In genomic region chr13:30132623-30133553, GRCh38 we compare ENCODE assay signal across 9 cellular contexts.
A peak's percentile ranks its signal among the peaks of the same experiment; 100 is the strongest.
DNase-seq lines count a peak whose midpoint lies in the region; ATAC-seq and TF ChIP-seq lines count a peak whose summit lies in the region.
"Had no signal": no experiment of that assay in that cellular context is flagged by ENCODE, and none has a peak within 500 bp of the region (broad histone marks: within the 10 kb centered on the region; RNA-seq: fewer than 3 reads in every experiment).

No MANE protein-coding gene starts in this region.

- peak overlapping the region; percentile 16 for H2BK15ac ChIP-seq in neuronal stem cell (ENCODE audit: low read length)

- H3K4me3 ChIP-seq in Loucy (ENCODE audit: low read length, poor library complexity, severe bottlenecking) (no peak overlapping the region), fibroblast of the aortic adventitia (ENCODE audit: low read depth, low read length) (no peak overlapping the region), neuronal stem cell (ENCODE audit: low read length in 2 of 2) (no peak overlapping the region)

- no peak overlapping the region for H3K4ac ChIP-seq in neuronal stem cell (ENCODE audit: low read length)

- peaks cover 4% of the 10 kb centered on the region for H3K4me1 Mint-ChIP-seq in activated T-helper 17 cell treated with anti-CD3 and anti-CD28 coated beads, Interleukin-2, amount 50 U/mL, for 72 hours

- no peaks in the 10 kb centered on the region for H3K36me3 Mint-ChIP-seq in activated T-helper 17 cell treated with anti-CD3 and anti-CD28 coated beads, Interleukin-2, amount 50 U/mL, for 72 hours (ENCODE audit: low read depth)

- no peaks in the 10 kb centered on the region for H3K36me3 ChIP-seq in Loucy (ENCODE audit: insufficient read depth, low read length)
- H3K36me3 ChIP-seq in neuronal stem cell (replicated peaks in 1 of 2; ENCODE audit: control insufficient read depth in 2 of 2, insufficient read depth in 2 of 2, low read length in 2 of 2), result no peaks in the 10 kb centered on the region

- H3K4me1 ChIP-seq in Loucy (ENCODE audit: insufficient read depth, low read length, poor library complexity, severe bottlenecking) (peaks cover 16% of the 10 kb centered on the region), neuronal stem cell (ENCODE audit: control insufficient read depth in 2 of 2, insufficient read depth in 1 of 2, low read depth in 1 of 2, low read length in 2 of 2) (peaks cover 4 to 5% of the 10 kb centered on the region in 2 donors)

- H4K8ac ChIP-seq in neuronal stem cell (ENCODE audit: low read depth, low read length), result no peak overlapping the region

- peak overlapping the region; percentile 14 for H3K23ac ChIP-seq in neuronal stem cell (ENCODE audit: low read depth, low read length, poor library complexity)

- H3K79me2 ChIP-seq in Loucy (ENCODE audit: insufficient read depth, low read length), result no peaks in the 10 kb centered on the region

- no CpG with 5 or more reads among the region's 39 CpGs for WGBS in neuronal stem cell (ENCODE audit: extremely low coverage in 2 of 2, insufficient read length in 2 of 2, insufficient replicate concordance in 1 of 2), 2 donors

- H2AFZ ChIP-seq in Loucy (ENCODE audit: low read length) (peak overlapping the region; percentile 61; the same call in 1 of the 2 replicates), neuronal stem cell (ENCODE audit: low read length) (peak overlapping the region; percentile 88)

- no peaks in the 10 kb centered on the region for H3K79me1 ChIP-seq in neuronal stem cell (ENCODE audit: low read depth, low read length)

- H2BK120ac ChIP-seq in neuronal stem cell (ENCODE audit: low read depth, low read length), result no peak overlapping the region

- peak overlapping the region; percentile 88 for H3K18ac ChIP-seq in neuronal stem cell (ENCODE audit: low read length)

- H3K9ac ChIP-seq in Loucy (ENCODE audit: low read depth, low read length, poor library complexity, severe bottlenecking), result peak overlapping the region; percentile 16
- H3K9ac ChIP-seq in neuronal stem cell (ENCODE audit: low read depth, low read length, poor library complexity), result no peak overlapping the region

- no peaks in the 10 kb centered on the region for H3K27me3 Mint-ChIP-seq in activated T-helper 17 cell treated with anti-CD3 and anti-CD28 coated beads, Interleukin-2, amount 50 U/mL, for 72 hours
- H3K27me3 Mint-ChIP-seq: stimulated activated naive CD8-positive, alpha-beta T cell treated with anti-CD3 and anti-CD28 coated beads, Interleukin-15, Interleukin-2, amounts not matched to agents 100 ng/mL and 50 ng/mL, for 24 hours had no signal

- no peaks in the 10 kb centered on the region for H3K9me2 ChIP-seq in Loucy (replicated peaks; ENCODE audit: low read depth, low read length)

- peak overlapping the region; percentile 88 for H2AK5ac ChIP-seq in neuronal stem cell (ENCODE audit: low read depth, low read length)

- no peak overlapping the region for H2BK12ac ChIP-seq in neuronal stem cell (ENCODE audit: low read length)

- H3K14ac ChIP-seq in neuronal stem cell (ENCODE audit: low read length), result peak overlapping the region; percentile 27

- H4K91ac ChIP-seq in neuronal stem cell (ENCODE audit: low read depth, low read length, poor library complexity), result peak overlapping the region; percentile 77

- H3K9me3 Mint-ChIP-seq in activated T-helper 17 cell treated with anti-CD3 and anti-CD28 coated beads, Interleukin-2, amount 50 U/mL, for 72 hours, result no peaks in the 10 kb centered on the region
- H3K9me3 Mint-ChIP-seq: stimulated activated naive CD8-positive, alpha-beta T cell treated with anti-CD3 and anti-CD28 coated beads, Interleukin-15, Interleukin-2, amounts not matched to agents 100 ng/mL and 50 ng/mL, for 24 hours had no signal

- TF ChIP-seq CTCF in Loucy (conservative IDR thresholded peaks at IDR 0.05; ENCODE audit: low read length) (peak; percentile 88), fibroblast of the aortic adventitia (IDR thresholded peaks at IDR 0.05; ENCODE audit: insufficient read depth, low read length) (peak; percentile 91)

- peak overlapping the region; percentile 79 for H3K27ac Mint-ChIP-seq in activated T-helper 17 cell treated with anti-CD3 and anti-CD28 coated beads, Interleukin-2, amount 50 U/mL, for 72 hours
- H3K27ac Mint-ChIP-seq: stimulated activated naive CD8-positive, alpha-beta T cell treated with anti-CD3 and anti-CD28 coated beads, Interleukin-15, Interleukin-2, amounts not matched to agents 100 ng/mL and 50 ng/mL, for 24 hours had no signal

- H3K4me2 ChIP-seq in Loucy (ENCODE audit: low read depth, low read length, poor library complexity, severe bottlenecking) (peak overlapping the region; percentile 16), neuronal stem cell (ENCODE audit: insufficient read depth, low read length, poor library complexity, severe bottlenecking) (no peak overlapping the region)

- no peaks in the 10 kb centered on the region for H3F3A ChIP-seq in Loucy (ENCODE audit: low read depth)

- H3K4me3 Mint-ChIP-seq in activated T-helper 17 cell treated with anti-CD3 and anti-CD28 coated beads, Interleukin-2, amount 50 U/mL, for 72 hours, result peak overlapping the region; percentile 48
- H3K4me3 Mint-ChIP-seq: stimulated activated naive CD8-positive, alpha-beta T cell treated with anti-CD3 and anti-CD28 coated beads, Interleukin-15, Interleukin-2, amounts not matched to agents 100 ng/mL and 50 ng/mL, for 24 hours had no signal

- no peaks in the 10 kb centered on the region for H3K27me3 ChIP-seq in Loucy (ENCODE audit: insufficient read depth, low read length, poor library complexity, severe bottlenecking)
- H3K27me3 ChIP-seq in neuronal stem cell (ENCODE audit: control insufficient read depth in 3 of 3, insufficient read depth in 3 of 3, low read depth in 1 of 3, low read length in 3 of 3), result no peaks in the 10 kb centered on the region

- H3K27ac ChIP-seq in neuronal stem cell (replicated peaks; ENCODE audit: low read length), result no peak overlapping the region

- peak; percentile 99 for ATAC-seq in activated T-helper 17 cell treated with anti-CD3 and anti-CD28 coated beads, Interleukin-2, amount 50 U/mL, for 72 hours (replicated peaks)

- no peaks in the 10 kb centered on the region for H4K20me1 ChIP-seq in Loucy (ENCODE audit: insufficient read depth, low read length, poor library complexity, severe bottlenecking)

- peak; percentile 91 for DNase-seq in EL
- peak; percentile 74 for DNase-seq in GOT3 (lab: John Stamatoyannopoulos, UW)
- peak; percentile 87 to 90 for DNase-seq in SHP77 (lab: John Stamatoyannopoulos, UW)
- peak; percentile 92 for DNase-seq in fibroblast of the aortic adventitia (ENCODE audit: low read depth)
- DNase-seq in neuronal stem cell (ENCODE audit: low spot score), result peak; percentile 94
- peak; percentile 81 for DNase-seq in stromal cell of bone marrow (ENCODE audit: low read depth)

- H2BK5ac ChIP-seq in neuronal stem cell (ENCODE audit: low read length), result peak overlapping the region; percentile 33

- H3K9me3 ChIP-seq in Loucy (ENCODE audit: insufficient read depth, low read depth, low read length), result no peaks in the 10 kb centered on the region
- H3K9me3 ChIP-seq in neuronal stem cell (replicated peaks in 1 of 2; ENCODE audit: control insufficient read depth in 2 of 2, insufficient read depth in 1 of 2, low read depth in 1 of 2, low read length in 2 of 2), result peaks cover 0 to 3% of the 10 kb centered on the region in 2 donors
